In genomic region chr17:78124836-78125137, GRCh38 we compare ENCODE assay signal across 17 cellular contexts. TPM values are rescaled to one million over a fixed set of nuclear protein-coding genes. Genes with fewer than 3 reads are reported as not detected.
DNase-seq lines count a peak whose midpoint lies in the region; ATAC-seq and TF ChIP-seq lines count a peak whose summit lies in the region.
"Had no signal": no experiment of that assay in that cellular context is flagged by ENCODE, and none has a peak within 500 bp of the region (broad histone marks: within the 10 kb centered on the region; RNA-seq: fewer than 3 reads in every experiment).

No MANE protein-coding gene starts in this region.

- no peaks in the 10 kb centered on the region for H3K27me3 Mint-ChIP-seq in activated T-helper 17 cell treated with anti-CD3 and anti-CD28 coated beads, Interleukin-2, amount 50 U/mL, for 72 hours
- H3K27me3 Mint-ChIP-seq in naive B cell, result no peaks in the 10 kb centered on the region

- peaks cover 43% of the 10 kb centered on the region for H4K20me1 ChIP-seq in BLaER1
- H4K20me1 ChIP-seq in PC-9 (ENCODE audit: insufficient read depth), result no peaks in the 10 kb centered on the region

- H3K4me3 Mint-ChIP-seq in activated T-helper 17 cell treated with anti-CD3 and anti-CD28 coated beads, Interleukin-2, amount 50 U/mL, for 72 hours, result peak overlapping the region; percentile 88
- peak overlapping the region in 7 of 8 donors; percentile 36 to 98 (median 68) for H3K4me3 Mint-ChIP-seq in naive B cell
- H3K4me3 Mint-ChIP-seq: neural progenitor cell had no signal

- H3K4me1 Mint-ChIP-seq in activated T-helper 17 cell treated with anti-CD3 and anti-CD28 coated beads, Interleukin-2, amount 50 U/mL, for 72 hours, result peaks cover 33% of the 10 kb centered on the region
- H3K4me1 Mint-ChIP-seq in naive B cell, result peaks cover 54 to 86% (median 60%) of the 10 kb centered on the region in 3 donors

- H3K27me3 ChIP-seq in BLaER1 (no peaks in the 10 kb centered on the region), PC-9 (ENCODE audit: insufficient read depth, low read depth) (no peaks in the 10 kb centered on the region)

- no TSS peak for BruUV-seq in PC-9 (replicated peaks; lab: Mats Ljungman, UMichigan)

- no peaks in the 10 kb centered on the region for H3K9me3 Mint-ChIP-seq in activated T-helper 17 cell treated with anti-CD3 and anti-CD28 coated beads, Interleukin-2, amount 50 U/mL, for 72 hours
- no peaks in the 10 kb centered on the region for H3K9me3 Mint-ChIP-seq in naive B cell
- H3K9me3 Mint-ChIP-seq: neural progenitor cell had no signal

- no peak for TF ChIP-seq CTCF in PC-9 (conservative IDR thresholded peaks at IDR 0.05)

- CTCF ChIA-PET in PC-9 (lab: Charles Lee), result no interaction called here

- H3K9me2 ChIP-seq in PC-9 (ENCODE audit: insufficient read depth), result no peaks in the 10 kb centered on the region

- peaks cover 6% of the 10 kb centered on the region; the same call in 1 of the 2 replicates for H3F3A ChIP-seq in PC-9 (ENCODE audit: insufficient read depth, low read depth)

- H3K36me3 ChIP-seq in BLaER1 (peaks cover 57% of the 10 kb centered on the region), PC-9 (ENCODE audit: low read depth) (no peaks in the 10 kb centered on the region)
- H3K36me3 ChIP-seq: neural progenitor cell had no signal

- H3K27ac Mint-ChIP-seq in activated T-helper 17 cell treated with anti-CD3 and anti-CD28 coated beads, Interleukin-2, amount 50 U/mL, for 72 hours, result no peak overlapping the region
- peak overlapping the region in 3 of 6 donors; percentile 30 to 97 (median 92) for H3K27ac Mint-ChIP-seq in naive B cell
- H3K27ac Mint-ChIP-seq: neural progenitor cell had no signal

- H3K9ac ChIP-seq in BLaER1, result peak overlapping the region; percentile 97
- H3K9ac ChIP-seq: neural progenitor cell had no signal

- POLR2A ChIA-PET in PC-9 (lab: Charles Lee; ENCODE audit: unreplicated experiment), result no interaction called here

- peaks cover 13% of the 10 kb centered on the region for H3K79me2 ChIP-seq in PC-9 (ENCODE audit: low read depth)

- intact Hi-C loops in PC-9 (cut with micrococcal nuclease; ENCODE audit: unreplicated experiment), result no loop called here

- no peaks in the 10 kb centered on the region for H3K9me3 ChIP-seq in BLaER1
- H3K9me3 ChIP-seq in PC-9 (ENCODE audit: insufficient read depth, low read depth), result no peaks in the 10 kb centered on the region

- H3K4me2 ChIP-seq in BLaER1 (peak overlapping the region; percentile 100), PC-9 (no peak overlapping the region)
- H3K4me2 ChIP-seq: neural progenitor cell had no signal

- no peak for ATAC-seq in activated T-helper 17 cell treated with anti-CD3 and anti-CD28 coated beads, Interleukin-2, amount 50 U/mL, for 72 hours (replicated peaks)
- no peak for ATAC-seq in naive B cell (ENCODE audit: low read depth in 2 of 2)
- ATAC-seq in GM21515 (IDR thresholded peaks at IDR 0.05; ENCODE audit: unreplicated experiment), result no peak

- no peak overlapping the region for H2AFZ ChIP-seq in PC-9
- H2AFZ ChIP-seq: neural progenitor cell had no signal

- H3K4me1 ChIP-seq in BLaER1 (peaks cover 85% of the 10 kb centered on the region), PC-9 (replicated peaks; ENCODE audit: insufficient read depth) (peaks cover 13% of the 10 kb centered on the region)

- DNase-seq in naive B cell, result no peak
- no peak for DNase-seq in superior temporal gyrus (ENCODE audit: extremely low spot score)
- no peak for DNase-seq in stimulated activated naive CD4-positive, alpha-beta T cell treated with Interleukin-2 at 50 U/mL for 16 hours (lab: John Stamatoyannopoulos, UW)
- DNase-seq in PC-9, result no peak
- DNase-seq: activated naive CD4-positive, alpha-beta T cell treated with anti-CD3 and anti-CD28 coated beads, Interleukin-2, amount 50 U/mL, for 16 hours; foreskin melanocyte; NCI-H1092; NCI-H524; SIG-M5; stimulated activated CD8-positive, alpha-beta memory T cell treated with anti-CD3 and anti-CD28 coated beads, Interleukin-4, amount 100 ng/mL, for 48 hours had no signal

- H3K27ac ChIP-seq in BLaER1 (peak overlapping the region; percentile 98), PC-9 (no peak overlapping the region)
- H3K27ac ChIP-seq: C4-2B, neural progenitor cell had no signal

- peak overlapping the region; percentile 93 for H3K4me3 ChIP-seq in BLaER1
- peak overlapping the region; percentile 24; the same call in 1 of the 2 replicates for H3K4me3 ChIP-seq in GM08714 (ENCODE audit: low read length)
- no peak overlapping the region for H3K4me3 ChIP-seq in PC-9
- H3K4me3 ChIP-seq: neural progenitor cell had no signal

- peaks cover 87% of the 10 kb centered on the region for H3K36me3 Mint-ChIP-seq in activated T-helper 17 cell treated with anti-CD3 and anti-CD28 coated beads, Interleukin-2, amount 50 U/mL, for 72 hours (ENCODE audit: low read depth)
- H3K36me3 Mint-ChIP-seq in naive B cell, result peaks cover 0 to 15% of the 10 kb centered on the region in 2 donors

RNA-seq across cellular contexts. Expression of gene TMC6, which starts 3.8 kb away (rescaled TPM):
- total RNA-seq in activated T-helper 17 cell treated with anti-CD3 and anti-CD28 coated beads, Interleukin-2, amount 50 U/mL, for 72 hours, result 100 to 1,000 TPM; 165 to 351 TPM
- 100 to 1,000 TPM in 5 of 6 donors, 10 to 100 TPM in 1; 84.9 to 170 (median 141) TPM for polyA plus RNA-seq in naive B cell (ENCODE audit: low read depth in 6 of 6)
- total RNA-seq in PC-9 (2021), result 97.7 and 116 TPM in 2 replicates

RNA-seq across cellular contexts. Expression of gene TMC8, which starts 5.8 kb away (rescaled TPM):
- total RNA-seq in activated T-helper 17 cell treated with anti-CD3 and anti-CD28 coated beads, Interleukin-2, amount 50 U/mL, for 72 hours, result 100 to 1,000 TPM; 126 to 250 TPM
- polyA plus RNA-seq in naive B cell (ENCODE audit: low read depth in 6 of 6), result 100 to 1,000 TPM in 1 of 6 donors, 10 to 100 TPM in 5; 26.2 to 103 (median 55.2) TPM
- total RNA-seq in PC-9 (2021), result 1.9 and 2.6 TPM in 2 replicates

RNA-seq across cellular contexts. Expression of gene C17orf99, which starts 21.4 kb away (rescaled TPM):
- under 1 TPM; 0.67 to 0.82 TPM for total RNA-seq in activated T-helper 17 cell treated with anti-CD3 and anti-CD28 coated beads, Interleukin-2, amount 50 U/mL, for 72 hours
- polyA plus RNA-seq in naive B cell (ENCODE audit: low read depth in 6 of 6), result under 1 TPM in 1 of 6 donors, not detected in 5; 0.42 TPM
- total RNA-seq in PC-9 (2021), result not detected in 2 replicates
- total RNA-seq: kidney epithelial cell had no signal

RNA-seq across cellular contexts. Expression of gene SYNGR2, which starts 43.6 kb away (rescaled TPM):
- total RNA-seq in activated T-helper 17 cell treated with anti-CD3 and anti-CD28 coated beads, Interleukin-2, amount 50 U/mL, for 72 hours, result 100 to 1,000 TPM in 1 of 2 donors, 10 to 100 TPM in 1; 90.4 to 118 TPM
- polyA plus RNA-seq in naive B cell (ENCODE audit: low read depth in 6 of 6), result 100 to 1,000 TPM; 490 to 908 (median 562) TPM
- total RNA-seq in PC-9 (2021), result 91.9 and 95.0 TPM in 2 replicates

Comparison
In these comparisons a context has a peak if more than half of its experiments do, and no peak if none do; other contexts are left out.
1. RNA of gene TMC8, which starts 5.8 kb away (total RNA-seq): 126 to 250 TPM in activated T-helper 17 cell treated with anti-CD3 and anti-CD28 coated beads, Interleukin-2, amount 50 U/mL, for 72 hours; 1.9 to 2.6 TPM in PC-9; every median in the first group is over 10 times any median in the second.